ENCODE assay signal across 1 cellular context in the genomic region with DNA sequence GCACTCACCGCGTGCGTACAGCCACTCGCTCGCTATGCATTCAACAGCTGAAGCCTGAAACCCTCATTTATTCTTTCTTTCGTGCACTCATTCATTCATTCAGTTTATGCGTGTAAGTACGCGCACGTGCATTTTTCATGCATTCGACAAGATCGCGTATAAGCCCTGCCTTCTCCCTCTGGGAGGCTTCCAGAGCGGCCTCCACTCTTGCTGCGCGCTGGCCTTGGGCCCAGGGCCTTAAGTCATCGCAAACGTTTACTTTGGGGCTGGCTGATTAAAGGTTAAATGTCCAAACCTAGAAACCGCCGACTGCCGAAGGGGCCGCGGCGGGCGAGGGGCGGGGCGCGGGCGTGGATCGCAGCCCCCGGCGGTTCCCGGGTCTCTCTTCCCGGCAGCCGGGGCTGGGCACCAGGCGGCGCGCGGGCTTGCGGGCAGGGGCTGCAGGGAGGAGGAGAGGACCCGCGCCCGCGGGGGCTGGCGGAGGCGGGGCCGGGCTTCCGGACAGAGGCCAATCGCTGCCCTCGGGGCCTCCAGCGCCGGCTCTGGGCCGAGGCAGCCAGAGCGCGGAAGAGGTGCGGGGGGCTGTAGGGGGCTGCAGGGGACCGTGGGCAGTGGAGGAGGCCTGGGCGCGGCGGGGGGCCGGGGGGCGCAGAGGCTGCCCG.
TF ChIP-seq lines count a peak whose summit lies in the region.

Gene GYG2, plus strand, starts transcription at position 527 of the 662 bp plus-strand sequence. CDS start 1,259 bp downstream, outside the sequence.

TF ChIP-seq in IMR-90, 13 proteins besides CTCF, POLR2A, EP300 and RAD21 (continued from another document):
- TF ChIP-seq, protein P1, sequence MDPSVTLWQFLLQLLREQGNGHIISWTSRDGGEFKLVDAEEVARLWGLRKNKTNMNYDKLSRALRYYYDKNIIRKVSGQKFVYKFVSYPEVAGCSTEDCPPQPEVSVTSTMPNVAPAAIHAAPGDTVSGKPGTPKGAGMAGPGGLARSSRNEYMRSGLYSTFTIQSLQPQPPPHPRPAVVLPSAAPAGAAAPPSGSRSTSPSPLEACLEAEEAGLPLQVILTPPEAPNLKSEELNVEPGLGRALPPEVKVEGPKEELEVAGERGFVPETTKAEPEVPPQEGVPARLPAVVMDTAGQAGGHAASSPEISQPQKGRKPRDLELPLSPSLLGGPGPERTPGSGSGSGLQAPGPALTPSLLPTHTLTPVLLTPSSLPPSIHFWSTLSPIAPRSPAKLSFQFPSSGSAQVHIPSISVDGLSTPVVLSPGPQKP (IDR thresholded peaks at IDR 0.05; ENCODE audit: borderline replicate concordance, low read depth, low read length) = no peak
- TF ChIP-seq CHD1 (IDR thresholded peaks at IDR 0.05; ENCODE audit: low read depth, low read length) = no peak
TF ChIP-seq in IMR-90: peak in this region for 0.
